In genomic region chr5:142516732-142517131, GRCh38 we compare ENCODE assay signal across 38 cellular contexts.
"Had no signal": no experiment of that assay in that cellular context is flagged by ENCODE, and none has a peak within 500 bp of the region (broad histone marks: within the 10 kb centered on the region; RNA-seq: fewer than 3 reads in every experiment).

No MANE protein-coding gene starts in this region.

- H3K36me3 Mint-ChIP-seq: activated naive CD4-positive, alpha-beta T cell treated with anti-CD3 and anti-CD28 coated beads, Interleukin-2, amount 10 ng/mL, durations not matched to agents 7 days and 5 days; activated naive CD8-positive, alpha-beta T cell treated with anti-CD3 and anti-CD28 coated beads, Interleukin-2, amount 10 ng/mL, durations not matched to agents 7 days and 5 days had no signal

- H3K9me3 Mint-ChIP-seq: T-helper 2 cell treated with Interferon-gamma antibody and Interleukin-4, amounts not matched to agents 5 μg/mL and 100 μg/mL, for 36 hours had no signal

- H3K4me1 Mint-ChIP-seq: activated B cell treated with CpG ODN at 0.5 μM for 24 hours; activated naive CD4-positive, alpha-beta T cell treated with anti-CD3 and anti-CD28 coated beads, Interleukin-2, amount 10 ng/mL, durations not matched to agents 7 days and 5 days; activated naive CD8-positive, alpha-beta T cell treated with anti-CD3 and anti-CD28 coated beads, Interleukin-2, amount 10 ng/mL, durations not matched to agents 7 days and 5 days; central memory CD8-positive, alpha-beta T cell had no signal

- H3K27ac ChIP-seq: ascending aorta, cardiac muscle cell, VCaP had no signal

- H3K36me3 ChIP-seq: ascending aorta, cardiac muscle cell had no signal

- ATAC-seq: activated CD8-positive, alpha-beta T cell treated with anti-CD3 and anti-CD28 coated beads for 36 hours; activated naive CD8-positive, alpha-beta T cell treated with anti-CD3 and anti-CD28 coated beads, Interleukin-2, amount 50 U/mL, for 24 hours had no signal

- DNase-seq: activated B cell treated with CpG ODN at 0.5 μM for 24 hours; activated CD4-positive, alpha-beta memory T cell treated with anti-CD3 and anti-CD28 coated beads for 36 hours; activated CD4-positive, alpha-beta T cell treated with anti-CD3 and anti-CD28 coated beads for 4 hours; activated CD4-positive, alpha-beta T cell treated with anti-CD3 and anti-CD28 coated beads, Interleukin-2, amount 10 ng/mL, durations not matched to agents 24 days and 14 days; activated CD4-positive, alpha-beta T cell treated with anti-CD3 and anti-CD28 coated beads, Interleukin-2, amount 50 U/mL, for 1 hour; activated CD4-positive, alpha-beta T cell treated with anti-CD3 and anti-CD28 coated beads, Interleukin-2, amount 50 U/mL, for 4 hours; activated CD4-positive, CD25-positive, alpha-beta regulatory T cell treated with anti-CD3 and anti-CD28 coated beads, Interleukin-2, amount 50 U/mL, for 72 hours; activated CD8-positive, alpha-beta memory T cell treated with anti-CD3 and anti-CD28 coated beads, Interleukin-2, amount 50 U/mL, for 4 hours; activated CD8-positive, alpha-beta T cell treated with anti-CD3 and anti-CD28 coated beads for 36 hours; activated effector memory CD4-positive, alpha-beta T cell treated with Interleukin-2 at 50 U/mL for 16 hours; activated gamma-delta T cell; activated naive CD4-positive, alpha-beta T cell treated with anti-CD3 and anti-CD28 coated beads, Interleukin-2, amount 10 ng/mL, durations not matched to agents 7 days and 5 days; activated naive CD4-positive, alpha-beta T cell treated with Interleukin-2 at 50 U/mL for 16 hours; activated naive CD8-positive, alpha-beta T cell treated with anti-CD3 and anti-CD28 coated beads, Interleukin-2, amount 10 ng/mL, durations not matched to agents 7 days and 5 days; activated naive CD8-positive, alpha-beta T cell treated with anti-CD3 and anti-CD28 coated beads, Interleukin-2, amount 50 U/mL, for 24 hours; activated T-cell treated with anti-CD3 and anti-CD28 coated beads for 4 hours; activated T-cell treated with anti-CD3 and anti-CD28 coated beads, Interleukin-2, amount 50 U/mL, for 1 hour; activated T-cell treated with anti-CD3 and anti-CD28 coated beads, Interleukin-2, amount 50 U/mL, for 48 hours; amygdala; anterior cingulate cortex; caudate nucleus; cerebellar nuclear complex; T-helper 1 cell; T-helper 2 cell; T-helper 9 cell had no signal

- H3K4me3 ChIP-seq: ascending aorta, cardiac muscle cell had no signal

- FAIRE-seq: bronchial epithelial cell, TTC549 had no signal

- H3K4me1 ChIP-seq: ascending aorta had no signal

- H3K27me3 ChIP-seq: ascending aorta had no signal

- H3K4me3 Mint-ChIP-seq: activated B cell treated with CpG ODN at 0.5 μM for 24 hours; activated CD4-positive, alpha-beta memory T cell treated with anti-CD3 and anti-CD28 coated beads for 36 hours; activated CD4-positive, alpha-beta T cell treated with anti-CD3 and anti-CD28 coated beads, Interleukin-2, amount 10 ng/mL, durations not matched to agents 24 days and 14 days; activated CD8-positive, alpha-beta T cell treated with anti-CD3 and anti-CD28 coated beads for 36 hours; activated naive CD4-positive, alpha-beta T cell treated with anti-CD3 and anti-CD28 coated beads, Interleukin-2, amount 10 ng/mL, durations not matched to agents 7 days and 5 days; activated naive CD8-positive, alpha-beta T cell; activated naive CD8-positive, alpha-beta T cell treated with anti-CD3 and anti-CD28 coated beads, Interleukin-2, amount 10 ng/mL, durations not matched to agents 7 days and 5 days; activated naive CD8-positive, alpha-beta T cell treated with anti-CD3 and anti-CD28 coated beads, Interleukin-2, amount 50 U/mL, for 24 hours; activated T-helper 1 cell treated with anti-CD3 and anti-CD28 coated beads, Interleukin-12 subunit alpha, Interleukin-12 subunit beta, Interleukin-2, Interleukin-4 antibody, amounts not matched to agents 30 ng/mL and 10 ng/mL and 1 ng/mL, durations not matched to agents 14 hours and 24 hours and 36 hours; brain; central memory CD8-positive, alpha-beta T cell; T-helper 1 cell treated with Interleukin-12 subunit alpha and Interleukin-12 subunit beta and Interleukin-4 antibody, amounts not matched to agents 30 μg/mL and 1 μg/mL, for 36 hours; T-helper 2 cell treated with Interferon-gamma antibody and Interleukin-4, amounts not matched to agents 5 μg/mL and 100 μg/mL, for 36 hours had no signal

- H3K27me3 Mint-ChIP-seq: activated CD4-positive, alpha-beta memory T cell treated with anti-CD3 and anti-CD28 coated beads for 36 hours; activated naive CD4-positive, alpha-beta T cell treated with anti-CD3 and anti-CD28 coated beads, Interleukin-2, amount 50 U/mL, for 24 hours; activated naive CD8-positive, alpha-beta T cell; activated naive CD8-positive, alpha-beta T cell treated with anti-CD3 and anti-CD28 coated beads, Interleukin-2, amount 50 U/mL, for 24 hours; brain had no signal

- H3K27ac Mint-ChIP-seq: activated B cell treated with CpG ODN at 0.5 μM for 24 hours; activated CD8-positive, alpha-beta T cell treated with anti-CD3 and anti-CD28 coated beads for 36 hours; activated naive CD4-positive, alpha-beta T cell treated with anti-CD3 and anti-CD28 coated beads, Interleukin-2, amount 10 ng/mL, durations not matched to agents 7 days and 5 days; activated naive CD8-positive, alpha-beta T cell; activated naive CD8-positive, alpha-beta T cell treated with anti-CD3 and anti-CD28 coated beads, Interleukin-2, amount 10 ng/mL, durations not matched to agents 7 days and 5 days; activated T-helper 1 cell treated with anti-CD3 and anti-CD28 coated beads, Interleukin-12 subunit alpha, Interleukin-12 subunit beta, Interleukin-2, Interleukin-4 antibody, amounts not matched to agents 30 ng/mL and 10 ng/mL and 1 ng/mL, durations not matched to agents 14 hours and 24 hours and 36 hours; activated T-helper 2 cell treated with anti-CD3 and anti-CD28 coated beads, Interferon-gamma antibody, Interleukin-2, Interleukin-4, amounts not matched to agents 10 μg/mL and 5 μg/mL and 100 μg/mL, durations not matched to agents 14 hours and 24 hours and 36 hours; brain; T-helper 1 cell treated with Interleukin-12 subunit alpha and Interleukin-12 subunit beta and Interleukin-4 antibody, amounts not matched to agents 30 μg/mL and 1 μg/mL, for 36 hours; T-helper 2 cell treated with Interferon-gamma antibody and Interleukin-4, amounts not matched to agents 5 μg/mL and 100 μg/mL, for 36 hours had no signal
